In genomic region chr6:146915671-146916127, GRCh38 we compare ENCODE assay signal across 11 cellular contexts.
DNase-seq lines count a peak whose midpoint lies in the region; ATAC-seq, FAIRE-seq and TF ChIP-seq lines count a peak whose summit lies in the region.
"Had no signal": no experiment of that assay in that cellular context is flagged by ENCODE, and none has a peak within 500 bp of the region (broad histone marks: within the 10 kb centered on the region; RNA-seq: fewer than 3 reads in every experiment).

No MANE protein-coding gene starts in this region.

- no peak for TF ChIP-seq CTCF in A673 (conservative IDR thresholded peaks at IDR 0.05; ENCODE audit: low read depth, low read length)
- no peak for TF ChIP-seq CTCF in IMR-90 (conservative IDR thresholded peaks at IDR 0.05; ENCODE audit: low read depth, low read length)
- no peak for TF ChIP-seq CTCF in keratinocyte (optimal IDR thresholded peaks at IDR 0.05 in 1 of 3, IDR thresholded peaks at IDR 0.05 in 1 of 3, conservative IDR thresholded peaks at IDR 0.05 in 1 of 3; ENCODE audit: extremely low read depth in 1 of 3, insufficient read depth in 2 of 3, low read length in 3 of 3)
- TF ChIP-seq CTCF in GM13977 (IDR thresholded peaks at IDR 0.05; ENCODE audit: extremely low read depth, insufficient read depth, missing control alignments), result no peak

- peak overlapping the region; percentile 95 for H2BK5ac ChIP-seq in IMR-90 (ENCODE audit: low read depth, low read length, poor library complexity, severe bottlenecking)

- peak overlapping the region; percentile 73 for H3K27ac ChIP-seq in A673 (ENCODE audit: low read depth, low read length, poor library complexity, severe bottlenecking)
- peak overlapping the region; percentile 98 for H3K27ac ChIP-seq in IMR-90 (ENCODE audit: insufficient read depth, low read length)
- peak overlapping the region; percentile 98 for H3K27ac ChIP-seq in keratinocyte (ENCODE audit: control insufficient read depth, insufficient read depth, low read length)
- no peak overlapping the region for H3K27ac ChIP-seq in effector memory CD4-positive, alpha-beta T cell (ENCODE audit: insufficient read depth, low read length, poor library complexity, severe bottlenecking)

- DNase-seq in A673 (ENCODE audit: low spot score) (no peak), IMR-90 (peak; percentile 72), UCSD-AML1 (lab: John Stamatoyannopoulos, UW; ENCODE audit: unreplicated experiment) (peak; percentile 25), keratinocyte (ENCODE audit: low read depth, low spot score) (no peak), frontal cortex (ENCODE audit: low spot score in 2 of 2) (no peak), GM13977 (ENCODE audit: low spot score) (no peak), iPS-NIHi7 (ENCODE audit: extremely low spot score) (no peak)
- DNase-seq in effector memory CD4-positive, alpha-beta T cell, result no peak
- DNase-seq: activated CD8-positive, alpha-beta T cell treated with anti-CD3 and anti-CD28 coated beads for 36 hours; CD4-positive, alpha-beta memory T cell; immature natural killer cell had no signal

- in situ Hi-C loops in IMR-90 (cut with MboI; ENCODE audit: low sequenced_read_pairs) (loop anchor here (25.0 kb wide), 1 partner anchor 297 kb away; the partner anchor contains the start of gene STXBP5), GM13977 (cut with MboI; ENCODE audit: low pct_unique_long_range_greater_than_20kb, low sequenced_read_pairs, unreplicated experiment) (no loop called here)

- H3K23ac ChIP-seq in IMR-90 (ENCODE audit: low read depth, low read length), result peak overlapping the region; percentile 97

- H3K9me1 ChIP-seq in IMR-90 (ENCODE audit: insufficient read depth, low read length), result peaks cover 6% of the 10 kb centered on the region
- H3K9me1 ChIP-seq in keratinocyte (ENCODE audit: control insufficient read depth, extremely low read depth, insufficient read depth, low read length), result no peaks in the 10 kb centered on the region

- peak overlapping the region; percentile 99 for H2BK20ac ChIP-seq in IMR-90 (ENCODE audit: low read depth, low read length)

- H3K56ac ChIP-seq in IMR-90 (ENCODE audit: extremely low read depth, insufficient read depth, low read length), result peak overlapping the region; percentile 91

- ATAC-seq in IMR-90 (ENCODE audit: low read depth), result no peak; the same call in 1 of the 2 replicates
- ATAC-seq: activated CD8-positive, alpha-beta T cell treated with anti-CD3 and anti-CD28 coated beads for 36 hours had no signal

- peaks cover 38% of the 10 kb centered on the region for H3K4me1 ChIP-seq in A673 (ENCODE audit: insufficient read depth, low read length, poor library complexity, severe bottlenecking)
- peaks cover 13% of the 10 kb centered on the region for H3K4me1 ChIP-seq in IMR-90 (ENCODE audit: control insufficient read depth, insufficient read depth, low read length)
- peaks cover 42% of the 10 kb centered on the region for H3K4me1 ChIP-seq in keratinocyte (ENCODE audit: control insufficient read depth, extremely low read depth, insufficient read depth, low read length)
- H3K4me1 ChIP-seq in effector memory CD4-positive, alpha-beta T cell (ENCODE audit: control insufficient read depth, insufficient read depth, low read length, poor library complexity, severe bottlenecking), result no peaks in the 10 kb centered on the region

- H4K91ac ChIP-seq in IMR-90 (ENCODE audit: insufficient read depth, low read depth, low read length), result peak overlapping the region; percentile 96

- BruUV-seq in A673 (replicated peaks; lab: Mats Ljungman, UMichigan), result no TSS peak
- no TSS peak for BruUV-seq in IMR-90 (replicated peaks; lab: Mats Ljungman, UMichigan)

- peak overlapping the region; percentile 98 for H2BK15ac ChIP-seq in IMR-90 (ENCODE audit: low read depth, low read length)

- TF ChIP-seq RAD21 in IMR-90 (IDR thresholded peaks at IDR 0.05; ENCODE audit: low read length), result no peak

- peak overlapping the region; percentile 98 for H3K18ac ChIP-seq in IMR-90 (ENCODE audit: low read depth, low read length)

- H3K27me3 ChIP-seq in A673 (replicated peaks; ENCODE audit: insufficient read depth, low read depth, low read length, poor library complexity), result no peaks in the 10 kb centered on the region
- no peaks in the 10 kb centered on the region for H3K27me3 ChIP-seq in IMR-90 (ENCODE audit: control insufficient read depth, insufficient read depth, low read length)
- no peaks in the 10 kb centered on the region for H3K27me3 ChIP-seq in keratinocyte (ENCODE audit: control insufficient read depth, extremely low read depth, insufficient read depth, low read length)
- H3K27me3 ChIP-seq in effector memory CD4-positive, alpha-beta T cell (replicated peaks; ENCODE audit: control insufficient read depth, insufficient read depth, low read length, poor library complexity, severe bottlenecking), result no peaks in the 10 kb centered on the region

- H3K4me3 ChIP-seq in A673 (ENCODE audit: low read depth, low read length, poor library complexity, severe bottlenecking) (no peak overlapping the region), IMR-90 (ENCODE audit: insufficient read depth, low read depth, low read length) (peak overlapping the region; percentile 47; the same call in 1 of the 2 replicates), keratinocyte (ENCODE audit: control insufficient read depth in 2 of 3, extremely low read depth in 1 of 3, insufficient read depth in 2 of 3, low read depth in 1 of 3, low read length in 3 of 3) (peak overlapping the region; percentile 35 to 70 (median 65))
- no peak overlapping the region for H3K4me3 ChIP-seq in effector memory CD4-positive, alpha-beta T cell (ENCODE audit: insufficient read depth, low read depth, low read length, poor library complexity, severe bottlenecking)

- POLR2A ChIA-PET in A673 (lab: Charles Lee; ENCODE audit: low non-redundant PET) (no interaction called here), IMR-90 (lab: Charles Lee; ENCODE audit: unreplicated experiment) (interaction anchor here (0.7 kb wide), 1 partner anchor 10 kb away, joined by 4 read pairs; no protein-coding TSS in a partner anchor)

- intact Hi-C loops in A673 (cut with micrococcal nuclease; ENCODE audit: unreplicated experiment), result no loop called here
- intact Hi-C loops in IMR-90 (cut with micrococcal nuclease), result loop anchor here (2.0 kb wide), 1 partner anchor 369 kb away; no protein-coding TSS in a partner anchor

- H3K9me3 ChIP-seq in A673 (ENCODE audit: low read depth, low read length, poor library complexity, severe bottlenecking), result no peaks in the 10 kb centered on the region
- no peaks in the 10 kb centered on the region for H3K9me3 ChIP-seq in IMR-90 (ENCODE audit: control insufficient read depth, insufficient read depth, low read length)
- no peaks in the 10 kb centered on the region for H3K9me3 ChIP-seq in keratinocyte (ENCODE audit: control insufficient read depth, low read depth, low read length)
- H3K9me3 ChIP-seq in effector memory CD4-positive, alpha-beta T cell (ENCODE audit: control insufficient read depth, low read length), result no peaks in the 10 kb centered on the region

- H2AFZ ChIP-seq in IMR-90 (replicated peaks; ENCODE audit: low read length, poor library complexity) (peak overlapping the region; percentile 82), keratinocyte (ENCODE audit: control insufficient read depth, low read length) (peak overlapping the region; percentile 61)

- H3K36me3 ChIP-seq in A673 (ENCODE audit: insufficient read depth, low read length, poor library complexity, severe bottlenecking) (no peaks in the 10 kb centered on the region), IMR-90 (ENCODE audit: control insufficient read depth, insufficient read depth, low read length) (no peaks in the 10 kb centered on the region), keratinocyte (ENCODE audit: control insufficient read depth in 2 of 2, extremely low read depth in 1 of 2, insufficient read depth in 2 of 2, low read length in 2 of 2) (no peaks in the 10 kb centered on the region)
- H3K36me3 ChIP-seq in effector memory CD4-positive, alpha-beta T cell (ENCODE audit: control insufficient read depth, insufficient read depth, low read length), result no peaks in the 10 kb centered on the region

- H4K20me1 ChIP-seq in IMR-90 (ENCODE audit: insufficient read depth, low read length) (no peaks in the 10 kb centered on the region), keratinocyte (ENCODE audit: control insufficient read depth, extremely low read depth, insufficient read depth, low read length) (no peaks in the 10 kb centered on the region)

- dilution Hi-C loops in IMR-90 (cut with HindIII; ENCODE audit: low sequenced_read_pairs, unreplicated experiment), result no loop called here
- dilution Hi-C loops in keratinocyte (cut with MboI; ENCODE audit: extremely low pct_ligation_motif_present, low sequenced_read_pairs), result no loop called here

- peak; percentile 48; the same call in 1 of the 2 replicates for TF ChIP-seq POLR2A in IMR-90 (IDR thresholded peaks at IDR 0.05; ENCODE audit: low read depth, low read length)

- H3K79me1 ChIP-seq in IMR-90 (ENCODE audit: low read depth in 1 of 2, low read length in 2 of 2), result peaks cover 9 to 16% of the 10 kb centered on the region in 2 experiments; a peak in 3 of 4 replicates

- CTCF ChIA-PET in A673 (lab: Charles Lee) (no interaction called here), IMR-90 (lab: Yijun Ruan, JAX) (interaction anchor here (0.7 kb wide), 1 partner anchor 281 kb away, joined by 3 read pairs; no protein-coding TSS in a partner anchor)

- peak overlapping the region; percentile 87 for H2AK9ac ChIP-seq in IMR-90 (replicated peaks; ENCODE audit: low read depth, low read length, poor library complexity)

- H4K5ac ChIP-seq in IMR-90 (ENCODE audit: low read depth, low read length), result peak overlapping the region; percentile 100

- H4K8ac ChIP-seq in IMR-90 (ENCODE audit: low read depth in 2 of 2, low read length in 2 of 2), result peak overlapping the region; percentile 69 to 92

- H2BK120ac ChIP-seq in IMR-90 (ENCODE audit: low read depth, low read length), result peak overlapping the region; percentile 98

- FAIRE-seq in keratinocyte (lab: Jason Lieb, UNC) (peak; percentile 87), frontal cortex (lab: Jason Lieb, UNC) (no peak)

- peak overlapping the region; percentile 90 for H3K4me2 ChIP-seq in IMR-90 (ENCODE audit: low read depth, low read length)
- H3K4me2 ChIP-seq in keratinocyte (ENCODE audit: control insufficient read depth, extremely low read depth, insufficient read depth, low read depth, low read length), result peak overlapping the region; percentile 97

- H2AK5ac ChIP-seq in IMR-90 (ENCODE audit: low read depth, low read length), result peak overlapping the region; percentile 92

- peak overlapping the region; percentile 98 for H3K4ac ChIP-seq in IMR-90 (ENCODE audit: low read depth, low read length)

- no peaks in the 10 kb centered on the region for H3K79me2 ChIP-seq in keratinocyte (ENCODE audit: control insufficient read depth, insufficient read depth, low read length)

- peak overlapping the region; percentile 51 for H3K9ac ChIP-seq in IMR-90 (ENCODE audit: low read depth, low read length)
- H3K9ac ChIP-seq in keratinocyte (ENCODE audit: control insufficient read depth, extremely low read depth, insufficient read depth, low read length), result peak overlapping the region; percentile 77

- peak overlapping the region; percentile 99 for H3K14ac ChIP-seq in IMR-90 (replicated peaks; ENCODE audit: low read depth, low read length)

TF ChIP-seq in IMR-90, 13 proteins besides CTCF, POLR2A, EP300 and RAD21 (continues in another document):
- TF ChIP-seq MAFK (IDR thresholded peaks at IDR 0.05; ENCODE audit: low read depth, low read length) (no peak), FOS (IDR thresholded peaks at IDR 0.05; ENCODE audit: low read depth, low read length) (peak; percentile 51; the same call in 1 of the 2 replicates)

Comparison
In these comparisons a context has a peak if more than half of its experiments do, and no peak if none do; other contexts are left out.
1. DNase-seq: peak in IMR-90 (single experiment) and UCSD-AML1 (single experiment); none in A673 (single experiment), keratinocyte (single experiment), frontal cortex (0 of 2), GM13977 (single experiment), effector memory CD4-positive, alpha-beta T cell (0 of 3) and iPS-NIHi7 (single experiment).
2. H3K4me3 ChIP-seq: peak in IMR-90 (single experiment) and keratinocyte (3 of 3); none in A673 (single experiment) and effector memory CD4-positive, alpha-beta T cell (single experiment).